ENCODE assay signal across 22 cellular contexts in genomic region chr7:131190581-131190980, GRCh38.
DNase-seq lines count a peak whose midpoint lies in the region; ATAC-seq, FAIRE-seq and TF ChIP-seq lines count a peak whose summit lies in the region.
"Had no signal": no experiment of that assay in that cellular context is flagged by ENCODE, and none has a peak within 500 bp of the region (broad histone marks: within the 10 kb centered on the region; RNA-seq: fewer than 3 reads in every experiment).

No MANE protein-coding gene starts in this region.

- H3K27ac Mint-ChIP-seq in astrocyte (ENCODE audit: unreplicated experiment) = peak overlapping the region; percentile 98
- H3K27ac Mint-ChIP-seq: CD8-positive, alpha-beta T cell; memory B cell had no signal

- WGBS in GM23248 (ENCODE audit: low coverage in 1 of 2, low lambda C conversion rate in 2 of 2, missing lambda C conversion rate in 2 of 2), 2 experiments = 94 to 100% methylated on average over 1 of the region's 1 CpG
- WGBS in IMR-90 (ENCODE audit: extremely low coverage in 2 of 2, insufficient read length in 1 of 2), 2 experiments = no CpG with 5 or more reads among the region's 1 CpG
- WGBS in mesendoderm (ENCODE audit: extremely low coverage, insufficient coverage, low lambda C conversion rate) = no CpG with 5 or more reads among the region's 1 CpG

- POLR2A ChIA-PET in IMR-90 (lab: Charles Lee; ENCODE audit: unreplicated experiment) = no interaction called here

- no peaks in the 10 kb centered on the region for H3K36me3 ChIP-seq in GM23248 (ENCODE audit: low read depth)
- no peaks in the 10 kb centered on the region for H3K36me3 ChIP-seq in IMR-90 (ENCODE audit: control insufficient read depth, insufficient read depth, low read length)
- H3K36me3 ChIP-seq in astrocyte (ENCODE audit: insufficient read depth, low read length) = no peaks in the 10 kb centered on the region
- H3K36me3 ChIP-seq in mesendoderm (ENCODE audit: control insufficient read depth, insufficient read depth, low read length) = no peaks in the 10 kb centered on the region
- H3K36me3 ChIP-seq in osteoblast (ENCODE audit: insufficient read depth, low read length) = no peaks in the 10 kb centered on the region
- H3K36me3 ChIP-seq: suprapubic skin had no signal

- H3K79me2 ChIP-seq in GM23248 (ENCODE audit: insufficient read depth) (no peaks in the 10 kb centered on the region; the same call in 1 of the 2 replicates), astrocyte (ENCODE audit: insufficient read depth, low read length) (no peaks in the 10 kb centered on the region), mesendoderm (ENCODE audit: control insufficient read depth, insufficient read depth, low read length) (no peaks in the 10 kb centered on the region), osteoblast (ENCODE audit: insufficient read depth, low read length) (no peaks in the 10 kb centered on the region)

- peaks cover 34% of the 10 kb centered on the region for H3K4me1 Mint-ChIP-seq in astrocyte (ENCODE audit: low read depth, unreplicated experiment)

- peaks cover 2% of the 10 kb centered on the region for H3K36me3 Mint-ChIP-seq in astrocyte (ENCODE audit: low read depth, unreplicated experiment)
- H3K36me3 Mint-ChIP-seq: CD8-positive, alpha-beta T cell; memory B cell had no signal

- H2AK9ac ChIP-seq in IMR-90 (replicated peaks; ENCODE audit: low read depth, low read length, poor library complexity) = peak overlapping the region; percentile 86

- H2AK5ac ChIP-seq in IMR-90 (ENCODE audit: low read depth, low read length) (peak overlapping the region; percentile 20; the same call in 1 of the 2 replicates), mesendoderm (ENCODE audit: low read length) (no peak overlapping the region)

- intact Hi-C loops in IMR-90 (cut with micrococcal nuclease) = no loop called here

- CTCF ChIA-PET in IMR-90 (lab: Yijun Ruan, JAX) = interaction anchor here (1.4 kb wide), 1 partner anchor 9 kb away, joined by 3 read pairs; no protein-coding TSS in a partner anchor

- H3K79me1 ChIP-seq in IMR-90 (ENCODE audit: low read depth in 1 of 2, low read length in 2 of 2) (no peaks in the 10 kb centered on the region), mesendoderm (ENCODE audit: low read length) (no peaks in the 10 kb centered on the region)

- H3K9me2 ChIP-seq in GM23248 (ENCODE audit: insufficient read depth) = no peaks in the 10 kb centered on the region

- H3K4ac ChIP-seq in IMR-90 (ENCODE audit: low read depth, low read length) (peak overlapping the region; percentile 53; the same call in 1 of the 2 replicates), mesendoderm (ENCODE audit: low read depth, low read length) (peak overlapping the region; percentile 60)

- H3K27me3 ChIP-seq in GM23248 (replicated peaks; ENCODE audit: insufficient read depth) (no peaks in the 10 kb centered on the region), IMR-90 (ENCODE audit: control insufficient read depth, insufficient read depth, low read length) (no peaks in the 10 kb centered on the region), astrocyte (ENCODE audit: insufficient read depth, low read length) (peaks cover 19% of the 10 kb centered on the region), mesendoderm (ENCODE audit: insufficient read depth, low read length, poor library complexity) (no peaks in the 10 kb centered on the region), osteoblast (ENCODE audit: insufficient read depth, low read length) (no peaks in the 10 kb centered on the region)
- H3K27me3 ChIP-seq: body of pancreas, suprapubic skin had no signal

- H4K91ac ChIP-seq in IMR-90 (ENCODE audit: insufficient read depth, low read depth, low read length) = no peak overlapping the region

- H3K27ac ChIP-seq in GM23248 (0 out of 2 replicates have a peak overlapping the region, but pooled peaks have one; percentile 10), IMR-90 (ENCODE audit: insufficient read depth, low read length) (no peak overlapping the region), astrocyte (ENCODE audit: low read depth, low read length) (no peak overlapping the region), mesendoderm (ENCODE audit: low read depth, low read length) (peak overlapping the region; percentile 50), osteoblast (ENCODE audit: low read depth, low read length) (no peak overlapping the region)
- H3K27ac ChIP-seq: body of pancreas, suprapubic skin had no signal

- H3K9ac ChIP-seq in GM23248 (no peak overlapping the region), IMR-90 (ENCODE audit: low read depth, low read length) (no peak overlapping the region), astrocyte (ENCODE audit: low read length) (no peak overlapping the region), mesendoderm (ENCODE audit: low read length) (no peak overlapping the region)

- H3K4me3 ChIP-seq in GM23248 (no peak overlapping the region), IMR-90 (ENCODE audit: insufficient read depth, low read depth, low read length) (no peak overlapping the region), astrocyte (ENCODE audit: insufficient read depth, low read depth, low read length) (no peak overlapping the region), mesendoderm (ENCODE audit: low read length) (no peak overlapping the region), osteoblast (ENCODE audit: insufficient read depth, low read length) (no peak overlapping the region)
- H3K4me3 ChIP-seq: body of pancreas, suprapubic skin had no signal

- H3K14ac ChIP-seq in IMR-90 (replicated peaks; ENCODE audit: low read depth, low read length) = no peak overlapping the region

- H3K4me2 ChIP-seq in GM23248 (ENCODE audit: unreplicated experiment) (peak overlapping the region; percentile 24), IMR-90 (ENCODE audit: low read depth, low read length) (no peak overlapping the region), astrocyte (ENCODE audit: low read length) (no peak overlapping the region), mesendoderm (ENCODE audit: low read length) (no peak overlapping the region), osteoblast (ENCODE audit: insufficient read depth, low read length) (no peak overlapping the region)

- no peak overlapping the region for H3K18ac ChIP-seq in IMR-90 (ENCODE audit: low read depth, low read length)
- peak overlapping the region; percentile 54 for H3K18ac ChIP-seq in mesendoderm (ENCODE audit: low read length)

- H3K9me1 ChIP-seq in IMR-90 (ENCODE audit: insufficient read depth, low read length) = no peaks in the 10 kb centered on the region; the same call in 1 of the 2 replicates

- H4K20me1 ChIP-seq in GM23248 (ENCODE audit: insufficient read depth) (no peaks in the 10 kb centered on the region), IMR-90 (ENCODE audit: insufficient read depth, low read length) (no peaks in the 10 kb centered on the region), astrocyte (ENCODE audit: insufficient read depth, low read length) (no peaks in the 10 kb centered on the region), osteoblast (ENCODE audit: insufficient read depth, low read length) (no peaks in the 10 kb centered on the region)

- H3K4me1 ChIP-seq in GM23248 (ENCODE audit: insufficient read depth) = peaks cover 25% of the 10 kb centered on the region
- 0 out of 2 replicates have a peak, but pooled peaks cover 3% of the 10 kb centered on the region for H3K4me1 ChIP-seq in IMR-90 (ENCODE audit: control insufficient read depth, insufficient read depth, low read length)
- peaks cover 13% of the 10 kb centered on the region for H3K4me1 ChIP-seq in astrocyte (ENCODE audit: insufficient read depth, low read length)
- H3K4me1 ChIP-seq in mesendoderm (ENCODE audit: control insufficient read depth, low read depth, low read length) = peaks cover 8% of the 10 kb centered on the region
- peaks cover 10% of the 10 kb centered on the region for H3K4me1 ChIP-seq in osteoblast (ENCODE audit: insufficient read depth, low read length)
- H3K4me1 ChIP-seq: body of pancreas had no signal

- TF ChIP-seq CTCF in IMR-90 (conservative IDR thresholded peaks at IDR 0.05; ENCODE audit: low read depth, low read length) (no peak), astrocyte (IDR thresholded peaks at IDR 0.05; ENCODE audit: insufficient read depth, low read depth, low read length) (no peak), osteoblast (IDR thresholded peaks at IDR 0.05; ENCODE audit: extremely low read depth, low read depth, low read length) (no peak)

- no TSS peak for BruUV-seq in IMR-90 (replicated peaks; lab: Mats Ljungman, UMichigan)

- peak overlapping the region; percentile 4 for H3K4me3 Mint-ChIP-seq in astrocyte (ENCODE audit: unreplicated experiment)
- H3K4me3 Mint-ChIP-seq: activated CD4-positive, alpha-beta T cell treated with anti-CD3 and anti-CD28 coated beads for 36 hours; activated T-cell treated with anti-CD3 and anti-CD28 coated beads, Interleukin-2, amount 50 U/mL, for 4 hours; CD8-positive, alpha-beta T cell; memory B cell had no signal

- no peak for TF ChIP-seq POLR2A in IMR-90 (IDR thresholded peaks at IDR 0.05; ENCODE audit: low read depth, low read length)

- H4K8ac ChIP-seq in IMR-90 (ENCODE audit: low read depth in 2 of 2, low read length in 2 of 2) (no peak overlapping the region), mesendoderm (ENCODE audit: low read depth, low read length) (no peak overlapping the region)

- peaks cover 30% of the 10 kb centered on the region for H3F3A ChIP-seq in GM23248 (ENCODE audit: insufficient read depth)

- H3K9me3 Mint-ChIP-seq in astrocyte (ENCODE audit: unreplicated experiment) = peaks cover 4% of the 10 kb centered on the region
- H3K9me3 Mint-ChIP-seq: activated T-cell treated with anti-CD3 and anti-CD28 coated beads, Interleukin-2, amount 50 U/mL, for 4 hours; CD8-positive, alpha-beta T cell; memory B cell had no signal

- H2BK15ac ChIP-seq in IMR-90 (ENCODE audit: low read depth, low read length) (peak overlapping the region; percentile 72; the same call in 2 of the 3 replicates), mesendoderm (replicated peaks; ENCODE audit: low read depth) (no peak overlapping the region)

- no peak overlapping the region for H4K5ac ChIP-seq in IMR-90 (ENCODE audit: low read depth, low read length)
- H4K5ac ChIP-seq in mesendoderm (ENCODE audit: low read length) = no peak overlapping the region

- ATAC-seq in IMR-90 (ENCODE audit: low read depth) (no peak), GM21423 (IDR thresholded peaks at IDR 0.05; ENCODE audit: unreplicated experiment) (no peak)
- ATAC-seq: activated CD4-positive, alpha-beta T cell treated with anti-CD3 and anti-CD28 coated beads for 36 hours; activated T-cell treated with anti-CD3 and anti-CD28 coated beads, Interleukin-2, amount 50 U/mL, for 4 hours; body of pancreas; CD8-positive, alpha-beta T cell; left cardiac atrium had no signal

- H2BK120ac ChIP-seq in IMR-90 (ENCODE audit: low read depth, low read length) = peak overlapping the region; percentile 70; the same call in 1 of the 2 replicates
- peak overlapping the region; percentile 63 for H2BK120ac ChIP-seq in mesendoderm (ENCODE audit: low read depth, low read length)

- no peak overlapping the region for H3K56ac ChIP-seq in IMR-90 (ENCODE audit: extremely low read depth, insufficient read depth, low read length)
- H3K56ac ChIP-seq in mesendoderm (ENCODE audit: low read length) = peak overlapping the region; percentile 78

- no peak for DNase-seq in GM23248
- no peak for DNase-seq in IMR-90
- no peak for DNase-seq in astrocyte (ENCODE audit: low read depth)
- DNase-seq in mesendoderm = no peak
- no peak for DNase-seq in ACHN
- DNase-seq in NCI-H2107 treated with DMSO at 0.1 percent for 48 hours (lab: John Stamatoyannopoulos, UW; ENCODE audit: unreplicated experiment) = no peak
- no peak for DNase-seq in osteoblast (ENCODE audit: insufficient read length, low spot score, missing footprints)
- DNase-seq: activated CD4-positive, alpha-beta T cell treated with anti-CD3 and anti-CD28 coated beads for 36 hours; activated CD8-positive, alpha-beta memory T cell treated with anti-CD3 and anti-CD28 coated beads for 24 hours; activated naive CD4-positive, alpha-beta T cell treated with anti-CD3 and anti-CD28 coated beads, Interleukin-2, amount 50 U/mL, for 16 hours; activated T-cell treated with anti-CD3 and anti-CD28 coated beads, Interleukin-2, amount 50 U/mL, for 4 hours; CD8-positive, alpha-beta T cell; left cardiac atrium; MV-4-11; NCI-H1694 treated with DMSO at 0.1 percent for 48 hours; NCI-H748 treated with DMSO at 0.1 percent for 48 hours; OCI-M1; SHP77 treated with DMSO at 0.1 percent for 48 hours had no signal

- in situ Hi-C loops in GM23248 (cut with MboI) = no loop called here
- in situ Hi-C loops in IMR-90 (cut with MboI; ENCODE audit: low sequenced_read_pairs) = no loop called here
- in situ Hi-C loops in ACHN (cut with HindIII; ENCODE audit: low pct_ligation_motif_present, low pct_unique_long_range_greater_than_20kb, low sequenced_read_pairs) = no loop called here

- H2BK5ac ChIP-seq in IMR-90 (ENCODE audit: low read depth, low read length, poor library complexity, severe bottlenecking) (no peak overlapping the region), mesendoderm (ENCODE audit: low read length) (peak overlapping the region; percentile 61)

- peaks cover 7% of the 10 kb centered on the region for H3K9me3 ChIP-seq in GM23248 (ENCODE audit: low read depth)
- peaks cover 1% of the 10 kb centered on the region; the same call in 1 of the 2 replicates for H3K9me3 ChIP-seq in IMR-90 (ENCODE audit: control insufficient read depth, insufficient read depth, low read length)
- no peaks in the 10 kb centered on the region for H3K9me3 ChIP-seq in astrocyte (ENCODE audit: insufficient read depth, low read depth, low read length)
- H3K9me3 ChIP-seq in osteoblast (ENCODE audit: low read depth, low read length) = no peaks in the 10 kb centered on the region
- H3K9me3 ChIP-seq: body of pancreas, suprapubic skin had no signal

- no peak for FAIRE-seq in astrocyte (lab: Jason Lieb, UNC)

- H3K23ac ChIP-seq in IMR-90 (ENCODE audit: low read depth, low read length) = no peak overlapping the region
- peak overlapping the region; percentile 74 for H3K23ac ChIP-seq in mesendoderm (ENCODE audit: low read length)

- no peaks in the 10 kb centered on the region for H3K27me3 Mint-ChIP-seq in astrocyte (ENCODE audit: low read depth, unreplicated experiment)
- H3K27me3 Mint-ChIP-seq: activated CD4-positive, alpha-beta T cell treated with anti-CD3 and anti-CD28 coated beads for 36 hours; memory B cell had no signal

- dilution Hi-C loops in IMR-90 (cut with HindIII; ENCODE audit: low sequenced_read_pairs, unreplicated experiment) = no loop called here

- H2BK20ac ChIP-seq in IMR-90 (ENCODE audit: low read depth, low read length) = peak overlapping the region; percentile 37; the same call in 1 of the 2 replicates

- no peak for TF ChIP-seq RAD21 in IMR-90 (IDR thresholded peaks at IDR 0.05; ENCODE audit: low read length)

- H2AFZ ChIP-seq in GM23248 (no peak overlapping the region), IMR-90 (replicated peaks; ENCODE audit: low read length, poor library complexity) (peak overlapping the region; percentile 73), astrocyte (ENCODE audit: low read depth, low read length) (no peak overlapping the region), osteoblast (ENCODE audit: low read length) (no peak overlapping the region)

Comparison
In these comparisons a context has a peak if more than half of its experiments do, and no peak if none do; other contexts are left out.
1. H3K27ac ChIP-seq: peak in GM23248 (single experiment) and mesendoderm (single experiment); none in IMR-90 (single experiment), astrocyte (single experiment) and osteoblast (single experiment).